In the genomic region with DNA sequence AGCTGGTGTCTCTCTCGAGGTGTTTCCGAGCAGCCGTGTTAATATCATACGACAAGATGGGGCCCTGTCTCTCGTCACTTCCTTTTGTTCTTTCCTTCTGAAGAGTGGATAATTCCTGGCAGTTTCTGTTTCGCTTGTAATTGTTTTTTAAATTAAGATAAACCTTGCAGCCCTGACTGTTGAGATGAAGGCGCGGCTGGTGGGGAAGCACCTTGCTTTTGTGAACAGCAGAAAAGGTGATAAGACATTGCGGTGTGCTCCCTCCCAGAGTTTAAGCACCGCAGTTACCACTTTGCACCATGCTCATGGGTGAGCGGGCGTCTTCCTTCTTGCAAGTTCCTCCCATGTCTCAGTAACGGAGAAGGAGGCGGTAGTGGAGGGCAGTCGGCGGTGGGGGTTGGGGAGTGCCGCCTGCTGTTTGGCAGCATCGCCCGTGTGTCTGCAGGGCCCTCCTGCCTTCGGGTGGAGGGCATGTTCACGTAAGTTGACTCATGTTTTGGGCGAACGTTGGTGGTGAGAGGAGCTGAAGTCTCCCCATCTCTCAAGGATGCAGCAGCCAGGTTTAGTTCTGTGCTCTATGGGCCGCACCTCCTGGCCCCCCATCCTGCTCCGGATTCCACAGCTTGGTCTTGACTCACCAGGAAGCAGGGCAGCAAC, we compare ENCODE assay signal across 9 cellular contexts.
DNase-seq lines count a peak whose midpoint lies in the region; ATAC-seq and TF ChIP-seq lines count a peak whose summit lies in the region.
"Had no signal": no experiment of that assay in that cellular context is flagged by ENCODE, and none has a peak within 500 bp of the region (broad histone marks: within the 10 kb centered on the region; RNA-seq: fewer than 3 reads in every experiment).

No MANE protein-coding gene starts in this region.

- peak; percentile 18 to 59 (median 33) for DNase-seq in CD4-positive, CD25-positive, alpha-beta regulatory T cell
- DNase-seq in activated CD4-positive, alpha-beta T cell treated with anti-CD3 and anti-CD28 coated beads, Interleukin-2, amount 50 U/mL, for 24 hours (ENCODE audit: low read depth in 1 of 2, low spot score in 1 of 2): peak; percentile 6 to 36
- DNase-seq in astrocyte of the hippocampus (ENCODE audit: low read depth, low spot score): peak; percentile 39
- DNase-seq in stimulated activated CD4-positive, alpha-beta T cell treated with anti-CD3 and anti-CD28 coated beads, Interleukin-12 subunit alpha, Interleukin-12 subunit beta, amount 100 ng/mL, for 4 hours: peak; percentile 12
- no peak for DNase-seq in DMS79 (lab: John Stamatoyannopoulos, UW)
- DNase-seq in H4 (ENCODE audit: low spot score): no peak
- DNase-seq in GM20000 (ENCODE audit: low spot score): no peak
- DNase-seq: caudate nucleus had no signal

- ATAC-seq in CD4-positive, CD25-positive, alpha-beta regulatory T cell (ENCODE audit: low read depth in 2 of 2): peak; percentile 57 to 63
- no peak for ATAC-seq in GM19463 (IDR thresholded peaks at IDR 0.05; ENCODE audit: unreplicated experiment)

- peak overlapping the region; percentile 44 for H3K27ac ChIP-seq in CD4-positive, CD25-positive, alpha-beta regulatory T cell (ENCODE audit: insufficient read depth, low read length, poor library complexity, severe bottlenecking)

- H3K4me1 Mint-ChIP-seq in CD4-positive, CD25-positive, alpha-beta regulatory T cell: peaks cover 0 to 13% (median 7%) of the 10 kb centered on the region in 4 donors

- peak overlapping the region; percentile 54 to 87 (median 77) for H3K27ac Mint-ChIP-seq in CD4-positive, CD25-positive, alpha-beta regulatory T cell

- H3K9me3 Mint-ChIP-seq in CD4-positive, CD25-positive, alpha-beta regulatory T cell: peaks cover 0 to 6% (median 0%) of the 10 kb centered on the region in 7 donors

- H3K4me3 ChIP-seq in CD4-positive, CD25-positive, alpha-beta regulatory T cell (ENCODE audit: low read depth, low read length): peak overlapping the region; percentile 84

- no peaks in the 10 kb centered on the region for H3K27me3 Mint-ChIP-seq in CD4-positive, CD25-positive, alpha-beta regulatory T cell

- peak overlapping the region; percentile 83 to 95 (median 90) for H3K4me3 Mint-ChIP-seq in CD4-positive, CD25-positive, alpha-beta regulatory T cell

- peaks cover 5% of the 10 kb centered on the region for H3K4me1 ChIP-seq in CD4-positive, CD25-positive, alpha-beta regulatory T cell (ENCODE audit: control insufficient read depth, insufficient read depth, low read length, poor library complexity, severe bottlenecking)

- H3K9me3 ChIP-seq in CD4-positive, CD25-positive, alpha-beta regulatory T cell (ENCODE audit: control insufficient read depth in 2 of 2, low read length in 2 of 2): no peaks in the 10 kb centered on the region

- no peaks in the 10 kb centered on the region for H3K36me3 Mint-ChIP-seq in CD4-positive, CD25-positive, alpha-beta regulatory T cell

- TF ChIP-seq CTCF in GM20000 (IDR thresholded peaks at IDR 0.05; ENCODE audit: extremely low read depth, missing control alignments): no peak

- no peaks in the 10 kb centered on the region for H3K36me3 ChIP-seq in CD4-positive, CD25-positive, alpha-beta regulatory T cell (ENCODE audit: control insufficient read depth, insufficient read depth, low read length)

- H3K27me3 ChIP-seq in CD4-positive, CD25-positive, alpha-beta regulatory T cell (ENCODE audit: control insufficient read depth, insufficient read depth, low read length): no peaks in the 10 kb centered on the region

Comparison
In these comparisons a context has a peak if more than half of its experiments do, and no peak if none do; other contexts are left out.
1. DNase-seq: peak in CD4-positive, CD25-positive, alpha-beta regulatory T cell (3 of 3), activated CD4-positive, alpha-beta T cell treated with anti-CD3 and anti-CD28 coated beads, Interleukin-2, amount 50 U/mL, for 24 hours (2 of 2), astrocyte of the hippocampus (single experiment) and stimulated activated CD4-positive, alpha-beta T cell treated with anti-CD3 and anti-CD28 coated beads, Interleukin-12 subunit alpha, Interleukin-12 subunit beta, amount 100 ng/mL, for 4 hours (single experiment); none in DMS79 (single experiment), H4 (single experiment) and GM20000 (single experiment).